ENCODE assay signal across 8 cellular contexts in genomic region chr12:132444957-132445883, GRCh38. TPM values are rescaled to one million over a fixed set of nuclear protein-coding genes. Genes with fewer than 3 reads are reported as not detected.
DNase-seq lines count a peak whose midpoint lies in the region; FAIRE-seq and TF ChIP-seq lines count a peak whose summit lies in the region.

No MANE protein-coding gene starts in this region.

- no peak for FAIRE-seq in kidney (lab: Jason Lieb, UNC)

- H4K20me1 ChIP-seq in H9 (ENCODE audit: control insufficient read depth, insufficient read depth, insufficient read length) = no peaks in the 10 kb centered on the region

- peak overlapping the region; percentile 70 to 86 for H3K4me3 Mint-ChIP-seq in H9
- peak overlapping the region; percentile 87 for H3K4me3 Mint-ChIP-seq in activated naive CD4-positive, alpha-beta T cell treated with anti-CD3 and anti-CD28 coated beads, Interleukin-2, amount 10 ng/mL, durations not matched to agents 7 days and 5 days

- H2AFZ ChIP-seq in H9 (ENCODE audit: low read length) = no peak overlapping the region

- H3K9me3 Mint-ChIP-seq in H9 = peaks cover 18 to 58% of the 10 kb centered on the region in 2 experiments
- no peaks in the 10 kb centered on the region for H3K9me3 Mint-ChIP-seq in activated naive CD4-positive, alpha-beta T cell treated with anti-CD3 and anti-CD28 coated beads, Interleukin-2, amount 10 ng/mL, durations not matched to agents 7 days and 5 days

- no CpG with 5 or more reads among the region's 37 CpGs for WGBS in H9 (ENCODE audit: extremely low coverage, insufficient read length, low lambda C conversion rate)

- no peak overlapping the region for H2BK120ac ChIP-seq in H9 (ENCODE audit: low read depth, low read length, poor library complexity, severe bottlenecking)

- H2BK20ac ChIP-seq in H9 (ENCODE audit: low read depth, low read length, poor library complexity, severe bottlenecking) = no peak overlapping the region

- peak overlapping the region; percentile 51 for H3K4me2 ChIP-seq in H9 (ENCODE audit: insufficient read depth, insufficient read length, low read length)

- no peaks in the 10 kb centered on the region for H3K4me1 ChIP-seq in H9 (ENCODE audit: insufficient read depth, low read length)
- H3K4me1 ChIP-seq in kidney (ENCODE audit: control insufficient read depth in 1 of 2, insufficient read depth in 1 of 2, low read depth in 1 of 2, low read length in 2 of 2) = no peaks in the 10 kb centered on the region

- H3T11ph ChIP-seq in H9 (ENCODE audit: low read length) = no peak overlapping the region

- no peak overlapping the region for H3K56ac ChIP-seq in H9 (ENCODE audit: insufficient read length, low read depth, low read length)

- H3K36me3 ChIP-seq in kidney (ENCODE audit: control insufficient read depth in 1 of 2, insufficient read depth in 2 of 2, low read length in 2 of 2) = no peaks in the 10 kb centered on the region

- H3K79me1 ChIP-seq in H9 (ENCODE audit: insufficient read depth, low read depth, low read length, poor library complexity, severe bottlenecking) = no peaks in the 10 kb centered on the region

- H3K27me3 Mint-ChIP-seq in H9 (ENCODE audit: low read depth) = peaks cover 99% of the 10 kb centered on the region
- peaks cover 2% of the 10 kb centered on the region for H3K27me3 Mint-ChIP-seq in activated naive CD4-positive, alpha-beta T cell treated with anti-CD3 and anti-CD28 coated beads, Interleukin-2, amount 10 ng/mL, durations not matched to agents 7 days and 5 days

- H3K4me3 ChIP-seq in kidney (ENCODE audit: low read length in 2 of 2) = no peak overlapping the region

- H3K27ac Mint-ChIP-seq in H9 = peak overlapping the region; percentile 85 to 97 (median 97); a peak in 6 of 7 replicates
- H3K27ac Mint-ChIP-seq in activated naive CD4-positive, alpha-beta T cell treated with anti-CD3 and anti-CD28 coated beads, Interleukin-2, amount 10 ng/mL, durations not matched to agents 7 days and 5 days = peak overlapping the region; percentile 99

- intact Hi-C loops in kidney (cut with DNase I) = no loop called here

- H2AK5ac ChIP-seq in H9 (ENCODE audit: insufficient read length, low read length) = no peak overlapping the region

- no peak overlapping the region for H4K8ac ChIP-seq in H9 (replicated peaks; ENCODE audit: insufficient read length, low read depth, low read length)

- H3K23ac ChIP-seq in H9 (ENCODE audit: insufficient read length, low read depth, low read length) = no peak overlapping the region

- H3K79me2 ChIP-seq in H9 (ENCODE audit: insufficient read depth, low read length) = no peaks in the 10 kb centered on the region

- peaks cover 10 to 12% of the 10 kb centered on the region in 2 experiments for H3K4me1 Mint-ChIP-seq in H9
- H3K4me1 Mint-ChIP-seq in activated naive CD4-positive, alpha-beta T cell treated with anti-CD3 and anti-CD28 coated beads, Interleukin-2, amount 10 ng/mL, durations not matched to agents 7 days and 5 days = peaks cover 68% of the 10 kb centered on the region

- peak overlapping the region; percentile 78 for H4K5ac ChIP-seq in H9 (ENCODE audit: insufficient read length, low read depth, low read length)

- no peak overlapping the region; the same call in 1 of the 2 replicates for H3K4ac ChIP-seq in H9 (ENCODE audit: low read depth, low read length)

- no peak overlapping the region for H4K91ac ChIP-seq in H9 (ENCODE audit: insufficient read length, low read depth, low read length)

- H3K18ac ChIP-seq in H9 (ENCODE audit: insufficient read length, low read depth, low read length) = peak overlapping the region; percentile 89

- H2BK12ac ChIP-seq in H9 (ENCODE audit: insufficient read length, low read depth, low read length) = no peak overlapping the region

- no peak overlapping the region for H3K27ac ChIP-seq in H9 (ENCODE audit: insufficient read length, low read depth, low read length)
- H3K27ac ChIP-seq in kidney (ENCODE audit: low read depth in 2 of 2, low read length in 2 of 2) = no peak overlapping the region

- H2BK15ac ChIP-seq in H9 (ENCODE audit: low read depth, low read length) = no peak overlapping the region

- H3K14ac ChIP-seq in H9 (ENCODE audit: insufficient read depth, low read length) = peak overlapping the region; percentile 69; the same call in 1 of the 2 replicates

- H3K27me3 ChIP-seq in H9 (ENCODE audit: insufficient read depth, low read length) = peaks cover 8% of the 10 kb centered on the region; the same call in 1 of the 2 replicates

- peaks cover 3% of the 10 kb centered on the region for H3K23me2 ChIP-seq in H9 (ENCODE audit: insufficient read length, low read depth, low read length, poor library complexity, severe bottlenecking)

- TF ChIP-seq CTCF in H9 (conservative IDR thresholded peaks at IDR 0.05) (no peak), kidney (IDR thresholded peaks at IDR 0.05; ENCODE audit: borderline replicate concordance, extremely low read depth, insufficient read depth) (no peak)

- H3K9ac ChIP-seq in H9 (ENCODE audit: extremely low read depth, insufficient read length, low read length) = no peak overlapping the region
- no peak overlapping the region for H3K9ac ChIP-seq in kidney (ENCODE audit: low read length in 2 of 2)

- H3K9me3 ChIP-seq in H9 (ENCODE audit: control insufficient read depth, low read depth, low read length) = no peaks in the 10 kb centered on the region
- H3K9me3 ChIP-seq in kidney (ENCODE audit: control insufficient read depth in 1 of 2, low read length in 2 of 2) = no peaks in the 10 kb centered on the region

- H2BK5ac ChIP-seq in H9 (ENCODE audit: insufficient read length, low read length) = no peak overlapping the region

- peaks cover 0 to 19% (median 6%) of the 10 kb centered on the region in 3 experiments; a peak in 4 of 7 replicates for H3K36me3 Mint-ChIP-seq in H9 (ENCODE audit: insufficient read depth in 1 of 3, low read depth in 3 of 3)
- H3K36me3 Mint-ChIP-seq in activated naive CD4-positive, alpha-beta T cell treated with anti-CD3 and anti-CD28 coated beads, Interleukin-2, amount 10 ng/mL, durations not matched to agents 7 days and 5 days = peaks cover 3% of the 10 kb centered on the region

- DNase-seq in DMS53 treated with DMSO at 0.1 percent for 48 hours (lab: John Stamatoyannopoulos, UW; ENCODE audit: unreplicated experiment) = peak; percentile 57
- peak; percentile 62 for DNase-seq in H9
- peak; percentile 20 for DNase-seq in RPMI8226
- peak; percentile 90 for DNase-seq in activated naive CD4-positive, alpha-beta T cell treated with anti-CD3 and anti-CD28 coated beads, Interleukin-2, amount 10 ng/mL, durations not matched to agents 7 days and 5 days
- peak; percentile 87 for DNase-seq in kidney
- peak; percentile 58 for DNase-seq in stimulated activated CD8-positive, alpha-beta memory T cell treated with anti-CD3 and anti-CD28 coated beads, Interleukin-12 subunit alpha, Interleukin-12 subunit beta, amount 100 ng/mL, for 4 hours (ENCODE audit: low read depth)
- DNase-seq in foreskin melanocyte = no peak
- DNase-seq in globus pallidus (ENCODE audit: low spot score) = no peak

- CTCF ChIA-PET in activated naive CD4-positive, alpha-beta T cell treated with anti-CD3 and anti-CD28 coated beads, Interleukin-2, amount 10 ng/mL, durations not matched to agents 7 days and 5 days (lab: Charles Lee) = interaction anchor here (1.0 kb wide), 1 partner anchor 30 kb away, joined by 4 read pairs; no protein-coding TSS in a partner anchor

RNA-seq across cellular contexts. Expression of gene FBRSL1, which starts 44.7 kb away (rescaled TPM):
- 90.8 and 92.3 TPM in 2 replicates for total RNA-seq in H9 (2021)
- 44.7 TPM for total RNA-seq in kidney
- 23.8 TPM for polyA plus RNA-seq in kidney (ENCODE audit: insufficient read depth, low read depth, low replicate concordance)

Comparison
In these comparisons a context has a peak if more than half of its experiments do, and no peak if none do; other contexts are left out.
1. DNase-seq: peak in DMS53 treated with DMSO at 0.1 percent for 48 hours (single experiment), H9 (single experiment), RPMI8226 (single experiment), activated naive CD4-positive, alpha-beta T cell treated with anti-CD3 and anti-CD28 coated beads, Interleukin-2, amount 10 ng/mL, durations not matched to agents 7 days and 5 days (single experiment), kidney (single experiment) and stimulated activated CD8-positive, alpha-beta memory T cell treated with anti-CD3 and anti-CD28 coated beads, Interleukin-12 subunit alpha, Interleukin-12 subunit beta, amount 100 ng/mL, for 4 hours (single experiment); none in foreskin melanocyte (single experiment) and globus pallidus (single experiment).